18 cellular contexts compared by ENCODE assay signal in the genomic region with DNA sequence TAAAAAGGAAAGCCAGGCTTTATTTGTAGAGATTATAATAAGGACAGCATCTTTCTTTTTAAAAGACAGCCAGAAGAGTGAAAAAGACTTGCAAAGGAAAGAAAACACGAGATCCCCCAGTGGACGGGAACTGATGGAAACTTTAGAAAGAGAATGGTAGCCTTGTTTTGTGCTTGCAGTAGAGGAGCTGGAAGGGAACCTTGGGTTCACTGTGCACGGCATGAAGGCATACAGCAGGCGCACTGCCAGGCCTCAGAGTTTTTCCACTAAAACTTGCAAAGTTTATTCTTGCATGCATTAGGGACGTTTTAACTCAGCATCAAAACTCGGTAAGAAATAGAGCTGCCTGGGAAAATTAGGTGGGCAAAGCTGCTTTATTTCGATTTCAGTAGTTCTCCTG.
"Had no signal": no experiment of that assay in that cellular context is flagged by ENCODE, and none has a peak within 500 bp of the region (broad histone marks: within the 10 kb centered on the region; RNA-seq: fewer than 3 reads in every experiment).

No MANE protein-coding gene starts in this region.

- H3K27me3 ChIP-seq: colonic mucosa, foreskin keratinocyte, pancreas, testis, tibial nerve, upper lobe of right lung, vagina had no signal

- H3K9me3 Mint-ChIP-seq: stimulated activated naive CD8-positive, alpha-beta T cell treated with anti-CD3 and anti-CD28 coated beads, Interleukin-15, Interleukin-2, amounts not matched to agents 100 ng/mL and 50 ng/mL, for 24 hours had no signal

- H3K27me3 Mint-ChIP-seq: naive thymus-derived CD4-positive, alpha-beta T cell; stimulated activated memory B cell treated with anti-CD40 and anti-IgM and Interleukin-4, amounts not matched to agents 10 μg/mL and 1 μg/mL and 100 μg/mL, for 72 hours; stimulated activated naive CD8-positive, alpha-beta T cell treated with anti-CD3 and anti-CD28 coated beads, Interleukin-15, Interleukin-2, amounts not matched to agents 100 ng/mL and 50 ng/mL, for 24 hours had no signal

- H3K4me3 ChIP-seq: colonic mucosa, pancreas, testis, tibial nerve, upper lobe of right lung, vagina had no signal

- ATAC-seq: foreskin keratinocyte; naive thymus-derived CD4-positive, alpha-beta T cell; right cardiac atrium; stimulated activated memory B cell treated with anti-CD40 and anti-IgM and Interleukin-4, amounts not matched to agents 10 μg/mL and 1 μg/mL and 100 μg/mL, for 72 hours; upper lobe of right lung had no signal

- H3K36me3 ChIP-seq: colonic mucosa, pancreas, tibial nerve, upper lobe of right lung, vagina had no signal

- DNase-seq: colonic mucosa; dermis blood vessel endothelial cell; foreskin keratinocyte; kidney glomerular epithelial cell; mesendoderm; naive thymus-derived CD4-positive, alpha-beta T cell; stimulated activated CD4-positive, alpha-beta T cell treated with anti-CD3 and anti-CD28 coated beads, Interleukin-15, amount 100 ng/mL, for 24 hours; stimulated activated CD4-positive, alpha-beta T cell treated with anti-CD3 and anti-CD28 coated beads, Interleukin-1b, Interleukin-23, amount 100 ng/mL, for 48 hours; stimulated activated CD4-positive, alpha-beta T cell treated with anti-CD3 and anti-CD28 coated beads, Interleukin-4, amount 100 ng/mL, for 24 hours; testis; upper lobe of right lung had no signal

- H3K4me3 Mint-ChIP-seq: naive thymus-derived CD4-positive, alpha-beta T cell; stimulated activated memory B cell treated with anti-CD40 and anti-IgM and Interleukin-4, amounts not matched to agents 10 μg/mL and 1 μg/mL and 100 μg/mL, for 72 hours; stimulated activated naive CD8-positive, alpha-beta T cell treated with anti-CD3 and anti-CD28 coated beads, Interleukin-15, Interleukin-2, amounts not matched to agents 100 ng/mL and 50 ng/mL, for 24 hours had no signal

- H3K27ac ChIP-seq: colonic mucosa, foreskin keratinocyte, pancreas, testis, upper lobe of right lung, vagina had no signal

- H3K9me3 ChIP-seq: colonic mucosa, pancreas, testis, tibial nerve, upper lobe of right lung, vagina had no signal

- H3K4me1 ChIP-seq: colonic mucosa, foreskin keratinocyte, pancreas, testis, upper lobe of right lung, vagina had no signal

- H3K27ac Mint-ChIP-seq: naive thymus-derived CD4-positive, alpha-beta T cell; stimulated activated memory B cell treated with anti-CD40 and anti-IgM and Interleukin-4, amounts not matched to agents 10 μg/mL and 1 μg/mL and 100 μg/mL, for 72 hours; stimulated activated naive CD8-positive, alpha-beta T cell treated with anti-CD3 and anti-CD28 coated beads, Interleukin-15, Interleukin-2, amounts not matched to agents 100 ng/mL and 50 ng/mL, for 24 hours had no signal

- H3K36me3 Mint-ChIP-seq: naive thymus-derived CD4-positive, alpha-beta T cell; stimulated activated memory B cell treated with anti-CD40 and anti-IgM and Interleukin-4, amounts not matched to agents 10 μg/mL and 1 μg/mL and 100 μg/mL, for 72 hours had no signal

- FAIRE-seq: islet of Langerhans, pancreas had no signal

- H3K4me1 Mint-ChIP-seq: naive thymus-derived CD4-positive, alpha-beta T cell; stimulated activated memory B cell treated with anti-CD40 and anti-IgM and Interleukin-4, amounts not matched to agents 10 μg/mL and 1 μg/mL and 100 μg/mL, for 72 hours had no signal
